ENCODE assay signal across 13 cellular contexts in the genomic region with DNA sequence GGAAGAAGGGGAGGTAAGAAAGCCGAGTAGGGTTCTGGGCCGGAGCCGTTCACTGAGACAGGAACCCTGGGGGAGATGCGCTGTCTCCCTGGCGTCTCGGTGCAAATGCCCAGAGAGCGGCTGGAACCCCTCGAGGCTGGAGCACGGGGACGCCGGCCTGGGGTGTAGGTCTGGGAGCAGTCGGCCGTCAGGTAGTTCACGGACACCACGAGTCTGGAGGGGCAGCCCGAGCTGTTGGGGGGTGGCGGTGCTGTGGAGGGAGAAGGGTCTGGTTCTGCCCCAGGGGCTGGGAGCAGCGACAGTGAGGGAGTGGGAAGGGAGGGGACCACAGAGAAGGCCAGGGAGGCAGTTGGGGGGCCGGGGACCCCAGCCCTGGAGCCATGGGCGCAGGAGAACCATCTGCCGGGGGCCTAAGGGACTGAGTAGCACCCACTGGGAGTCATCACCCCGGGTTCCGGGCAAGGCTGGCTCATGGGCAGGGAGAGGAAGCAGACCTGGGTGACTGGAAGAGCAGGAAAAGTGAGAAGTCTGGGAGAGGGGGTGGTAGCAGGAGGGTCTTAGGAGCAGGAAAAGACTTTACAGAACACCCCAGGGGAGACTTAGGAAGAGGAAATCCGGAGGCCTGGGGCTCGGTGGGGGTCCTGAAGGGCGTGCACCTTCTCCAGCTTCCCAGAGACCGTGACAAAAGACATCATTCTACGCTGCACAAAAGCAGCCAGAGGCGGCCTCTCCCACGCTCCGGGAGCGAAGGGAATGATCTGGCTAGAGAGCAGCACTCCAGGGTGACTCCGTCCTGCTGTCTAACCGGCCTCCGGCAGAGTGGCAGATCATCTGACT.
DNase-seq lines count a peak whose midpoint lies in the region; ATAC-seq and TF ChIP-seq lines count a peak whose summit lies in the region.
"Had no signal": no experiment of that assay in that cellular context is flagged by ENCODE, and none has a peak within 500 bp of the region (broad histone marks: within the 10 kb centered on the region; RNA-seq: fewer than 3 reads in every experiment).

No MANE protein-coding gene starts in this region.

- H3K36me3 ChIP-seq in HUES48 (ENCODE audit: control insufficient read depth, insufficient read depth, low read length), result no peaks in the 10 kb centered on the region
- no peaks in the 10 kb centered on the region for H3K36me3 ChIP-seq in brain microvascular endothelial cell (replicated peaks)
- no peaks in the 10 kb centered on the region for H3K36me3 ChIP-seq in iPS-18a (ENCODE audit: control insufficient read depth, low read depth, low read length)
- H3K36me3 ChIP-seq in psoas muscle (ENCODE audit: insufficient read depth in 1 of 2, low read depth in 1 of 2), result no peaks in the 10 kb centered on the region
- H3K36me3 ChIP-seq: ascending aorta had no signal

- 8% methylated on average over 33 to 35 of the region's 35 CpGs for WGBS in psoas muscle, 3 donors

- H3K9me3 ChIP-seq in HUES48 (ENCODE audit: control insufficient read depth, insufficient read depth, low read length), result no peaks in the 10 kb centered on the region
- no peaks in the 10 kb centered on the region for H3K9me3 ChIP-seq in iPS-18a (ENCODE audit: control insufficient read depth, low read depth, low read length)
- H3K9me3 ChIP-seq in psoas muscle, result no peaks in the 10 kb centered on the region

- in situ Hi-C loops in brain microvascular endothelial cell (cut with HindIII; ENCODE audit: low pct_ligation_motif_present, low sequenced_read_pairs), result no loop called here

- H3K27me3 ChIP-seq in HUES48 (ENCODE audit: control insufficient read depth, insufficient read depth, low read length) (peaks cover 42% of the 10 kb centered on the region), brain microvascular endothelial cell (replicated peaks) (no peaks in the 10 kb centered on the region), iPS-18a (ENCODE audit: control insufficient read depth, insufficient read depth, low read length) (peaks cover 49% of the 10 kb centered on the region), psoas muscle (ENCODE audit: insufficient read depth in 3 of 3, low read length in 2 of 3) (peaks cover 2 to 45% (median 5%) of the 10 kb centered on the region in 3 donors)
- H3K27me3 ChIP-seq: ascending aorta had no signal

- CTCF ChIA-PET in activated naive CD4-positive, alpha-beta T cell treated with anti-CD3 and anti-CD28 coated beads for 36 hours (lab: Charles Lee), result interaction anchor here (0.6 kb wide), 1 partner anchor 232 kb away, joined by 3 read pairs; no protein-coding TSS in a partner anchor

- H3K36me3 Mint-ChIP-seq in activated naive CD4-positive, alpha-beta T cell treated with anti-CD3 and anti-CD28 coated beads for 36 hours (ENCODE audit: low read depth), result no peaks in the 10 kb centered on the region

- H3K9ac ChIP-seq in HUES48 (ENCODE audit: low read depth, low read length) (peak overlapping the region; percentile 50; the same call in 1 of the 2 replicates), iPS-18a (ENCODE audit: low read length) (peak overlapping the region; percentile 52)
- H3K9ac ChIP-seq: KMS-11 had no signal

- H3K4me1 ChIP-seq in HUES48 (ENCODE audit: control insufficient read depth, insufficient read depth, low read length), result peaks cover 23% of the 10 kb centered on the region
- H3K4me1 ChIP-seq in iPS-18a (ENCODE audit: control insufficient read depth, low read depth, low read length), result peaks cover 15% of the 10 kb centered on the region
- no peaks in the 10 kb centered on the region for H3K4me1 ChIP-seq in psoas muscle
- H3K4me1 ChIP-seq: ascending aorta had no signal

- no peaks in the 10 kb centered on the region for H3K4me1 Mint-ChIP-seq in activated naive CD4-positive, alpha-beta T cell treated with anti-CD3 and anti-CD28 coated beads for 36 hours (ENCODE audit: low read depth)
- H3K4me1 Mint-ChIP-seq: CD14-positive monocyte had no signal

- H3K27ac Mint-ChIP-seq in activated naive CD4-positive, alpha-beta T cell treated with anti-CD3 and anti-CD28 coated beads for 36 hours, result no peak overlapping the region
- H3K27ac Mint-ChIP-seq: CD14-positive monocyte had no signal

- ATAC-seq in psoas muscle, result no peak
- ATAC-seq in GM21526 (IDR thresholded peaks at IDR 0.05; ENCODE audit: low FRiP score, unreplicated experiment), result no peak
- no peak for ATAC-seq in GM19328 (IDR thresholded peaks at IDR 0.05; ENCODE audit: unreplicated experiment)

- H3K4me3 ChIP-seq in HUES48 (ENCODE audit: low read depth, low read length) (peak overlapping the region; percentile 61), brain microvascular endothelial cell (ENCODE audit: low read depth, low read length) (peak overlapping the region; percentile 20), iPS-18a (ENCODE audit: low read length) (peak overlapping the region; percentile 63), psoas muscle (peak overlapping the region; percentile 5)
- H3K4me3 ChIP-seq: ascending aorta had no signal

- H3K27ac ChIP-seq in HUES48 (ENCODE audit: low read depth, low read length) (peak overlapping the region; percentile 85), brain microvascular endothelial cell (no peak overlapping the region), iPS-18a (ENCODE audit: low read length) (no peak overlapping the region), psoas muscle (peak overlapping the region; percentile 30)
- H3K27ac ChIP-seq: ascending aorta, KMS-11 had no signal

- TF ChIP-seq CTCF in brain microvascular endothelial cell (IDR thresholded peaks at IDR 0.05; ENCODE audit: low read depth, low read length, missing control alignments) (no peak), psoas muscle (IDR thresholded peaks at IDR 0.05) (no peak)

- H3K27me3 Mint-ChIP-seq in activated naive CD4-positive, alpha-beta T cell treated with anti-CD3 and anti-CD28 coated beads for 36 hours (ENCODE audit: low read depth), result peaks cover 51% of the 10 kb centered on the region

- intact Hi-C loops in psoas muscle (cut with DNase I), result no loop called here
- intact Hi-C loops in activated naive CD4-positive, alpha-beta T cell treated with anti-CD3 and anti-CD28 coated beads for 36 hours (cut with micrococcal nuclease), result no loop called here

- DNase-seq in brain microvascular endothelial cell (no peak), psoas muscle (no peak), SIG-M5 treated with dmso at 0.1 percent for 504 hours (lab: John Stamatoyannopoulos, UW; ENCODE audit: unreplicated experiment) (no peak)
- no peak for DNase-seq in activated naive CD4-positive, alpha-beta T cell treated with anti-CD3 and anti-CD28 coated beads for 36 hours
- DNase-seq: activated CD4-positive, CD25-positive, alpha-beta regulatory T cell treated with anti-CD3 and anti-CD28 coated beads, Interleukin-2, amount 50 U/mL, for 72 hours; small intestine had no signal

- peaks cover 8% of the 10 kb centered on the region for H3K9me3 Mint-ChIP-seq in activated naive CD4-positive, alpha-beta T cell treated with anti-CD3 and anti-CD28 coated beads for 36 hours

- H3K4me3 Mint-ChIP-seq in activated naive CD4-positive, alpha-beta T cell treated with anti-CD3 and anti-CD28 coated beads for 36 hours, result no peak overlapping the region

Comparison
In these comparisons a context has a peak if more than half of its experiments do, and no peak if none do; other contexts are left out.
1. H3K27ac ChIP-seq: peak in HUES48 (single experiment) and psoas muscle (single experiment); none in brain microvascular endothelial cell (single experiment) and iPS-18a (single experiment).
2. H3K4me3 ChIP-seq: peak in every context shown above with its lines; median percentile 63 in iPS-18a; 61 in HUES48; 20 in brain microvascular endothelial cell; 5 in psoas muscle.